8 cellular contexts compared by ENCODE assay signal in genomic region chr11:67352546-67353316, GRCh38. TPM values are rescaled to one million over a fixed set of nuclear protein-coding genes. Genes with fewer than 3 reads are reported as not detected.
A peak's percentile ranks its signal among the peaks of the same experiment; 100 is the strongest.
DNase-seq lines count a peak whose midpoint lies in the region; ATAC-seq, FAIRE-seq and TF ChIP-seq lines count a peak whose summit lies in the region.

No MANE protein-coding gene starts in this region.

- no peak for FAIRE-seq in bronchial epithelial cell (lab: Jason Lieb, UNC)

- H3K9me3 ChIP-seq in OCI-LY3 (ENCODE audit: insufficient read depth, low read length) (no peaks in the 10 kb centered on the region), liver (ENCODE audit: control insufficient read depth in 4 of 4, low read length in 3 of 4) (no peaks in the 10 kb centered on the region), thyroid gland (no peaks in the 10 kb centered on the region)

- intact Hi-C loops in thyroid gland (cut with DNase I) = loop anchor here (10.0 kb wide), 1 partner anchor 152 kb away; the partner anchor contains the start of genes CDK2AP2 and PITPNM1

- peaks cover 84% of the 10 kb centered on the region for H3K4me1 ChIP-seq in OCI-LY3 (ENCODE audit: low read length)
- peaks cover 15 to 45% (median 32%) of the 10 kb centered on the region in 4 donors for H3K4me1 ChIP-seq in liver (ENCODE audit: control insufficient read depth in 4 of 4, insufficient read depth in 4 of 4, low read length in 3 of 4)
- peaks cover 25 to 61% of the 10 kb centered on the region in 2 donors for H3K4me1 ChIP-seq in thyroid gland

- peaks cover 30% of the 10 kb centered on the region for H3K79me2 ChIP-seq in OCI-LY3 (ENCODE audit: low read length)

- DNase-seq in activated T-cell treated with anti-CD3 and anti-CD28 coated beads, Interleukin-2, amount 50 U/mL, for 24 hours = no peak
- no peak for DNase-seq in activated T-cell treated with anti-CD3 and anti-CD28 coated beads, Interleukin-2, amount 50 U/mL, for 1 hour
- DNase-seq in bronchial epithelial cell (ENCODE audit: low read depth) (peak; percentile 36), thyroid gland (peak in 1 of 2 donors; percentile 64), NCI-H1092 treated with DMSO at 0.1 percent for 48 hours (lab: John Stamatoyannopoulos, UW) (no peak)

- H3K9ac ChIP-seq in OCI-LY3 (ENCODE audit: low read length) = peak overlapping the region; percentile 99
- peak overlapping the region; percentile 91 to 99 for H3K9ac ChIP-seq in liver (ENCODE audit: low read depth in 1 of 2, low read length in 2 of 2)

- H3K27ac ChIP-seq in OCI-LY3 (ENCODE audit: low read length) (peak overlapping the region; percentile 98), liver (ENCODE audit: low read depth in 1 of 2, low read length in 2 of 2) (peak overlapping the region; percentile 97 to 99), thyroid gland (peak overlapping the region; percentile 81 to 99 (median 96))

- peak overlapping the region; percentile 99 for H3K27ac Mint-ChIP-seq in activated T-cell treated with anti-CD3 and anti-CD28 coated beads, Interleukin-2, amount 50 U/mL, for 24 hours

- no peak for TF ChIP-seq CTCF in OCI-LY3 (IDR thresholded peaks at IDR 0.05; ENCODE audit: low read depth, low read length)
- no peak for TF ChIP-seq CTCF in bronchial epithelial cell (IDR thresholded peaks at IDR 0.05; ENCODE audit: insufficient read depth, low read length, severe bottlenecking)
- no peak for TF ChIP-seq CTCF in liver (IDR thresholded peaks at IDR 0.05; ENCODE audit: low read depth, low read length, missing input control)
- TF ChIP-seq CTCF in thyroid gland (IDR thresholded peaks at IDR 0.05) = no peak

- H3K4me3 Mint-ChIP-seq in activated T-cell treated with anti-CD3 and anti-CD28 coated beads, Interleukin-2, amount 50 U/mL, for 24 hours = peak overlapping the region; percentile 95

- H3K4me1 Mint-ChIP-seq in activated T-cell treated with anti-CD3 and anti-CD28 coated beads, Interleukin-2, amount 50 U/mL, for 24 hours (ENCODE audit: low read depth) = peaks cover 67% of the 10 kb centered on the region

- ATAC-seq in HG02973 (IDR thresholded peaks at IDR 0.05; ENCODE audit: unreplicated experiment) = peak; percentile 8

- H3K9me3 Mint-ChIP-seq in activated T-cell treated with anti-CD3 and anti-CD28 coated beads, Interleukin-2, amount 50 U/mL, for 24 hours = no peaks in the 10 kb centered on the region

- H3K27me3 ChIP-seq in OCI-LY3 (ENCODE audit: low read depth, low read length) (no peaks in the 10 kb centered on the region), bronchial epithelial cell (ENCODE audit: control insufficient read depth, insufficient read depth, low read length) (no peaks in the 10 kb centered on the region), liver (ENCODE audit: control insufficient read depth in 4 of 4, insufficient read depth in 4 of 4, low read length in 3 of 4) (no peaks in the 10 kb centered on the region), thyroid gland (no peaks in the 10 kb centered on the region)

- H3K36me3 Mint-ChIP-seq in activated T-cell treated with anti-CD3 and anti-CD28 coated beads, Interleukin-2, amount 50 U/mL, for 24 hours (ENCODE audit: low read depth) = peaks cover 4% of the 10 kb centered on the region

- WGBS in liver = 9% methylated on average over 25 of the region's 25 CpGs
- 9 to 17% methylated on average over 19 to 22 of the region's 25 CpGs for WGBS in thyroid gland, 2 donors

- no peak overlapping the region for H2AFZ ChIP-seq in OCI-LY3 (ENCODE audit: low read depth, low read length)

- H3K4me2 ChIP-seq in OCI-LY3 (ENCODE audit: low read length) = peak overlapping the region; percentile 97

- no peaks in the 10 kb centered on the region for H4K20me1 ChIP-seq in OCI-LY3 (ENCODE audit: insufficient read depth, low read length)

- H3K4me3 ChIP-seq in OCI-LY3 (ENCODE audit: low read length) (peak overlapping the region; percentile 83), bronchial epithelial cell (ENCODE audit: low read depth, low read length) (peak overlapping the region; percentile 66), liver (ENCODE audit: low read depth in 1 of 3, low read length in 3 of 3) (peak overlapping the region; percentile 83 to 94 (median 86)), thyroid gland (replicated peaks in 1 of 3) (peak overlapping the region; percentile 30 to 69 (median 42))

- TF ChIP-seq POLR2A in thyroid gland (IDR thresholded peaks at IDR 0.05) = no peak

- TF ChIP-seq RAD21 in liver (IDR thresholded peaks at IDR 0.05) = no peak

- peaks cover 13% of the 10 kb centered on the region for H3K36me3 ChIP-seq in OCI-LY3 (replicated peaks; ENCODE audit: low read depth, low read length)
- peaks cover 5% of the 10 kb centered on the region for H3K36me3 ChIP-seq in bronchial epithelial cell (ENCODE audit: control insufficient read depth, insufficient read depth, low read length)
- peaks cover 0 to 1% (median 0%) of the 10 kb centered on the region in 4 donors for H3K36me3 ChIP-seq in liver (ENCODE audit: control insufficient read depth in 4 of 4, insufficient read depth in 3 of 4, low read depth in 1 of 4, low read length in 3 of 4)
- no peaks in the 10 kb centered on the region for H3K36me3 ChIP-seq in thyroid gland

- H3K27me3 Mint-ChIP-seq in activated T-cell treated with anti-CD3 and anti-CD28 coated beads, Interleukin-2, amount 50 U/mL, for 24 hours = no peaks in the 10 kb centered on the region

TF ChIP-seq in liver, 16 proteins besides CTCF, POLR2A, EP300 and RAD21:
- TF ChIP-seq ATF3 (IDR thresholded peaks at IDR 0.05) (no peak), HNF4A (conservative IDR thresholded peaks at IDR 0.05) (no peak)

RNA-seq across cellular contexts. Expression of gene POLD4, which starts 0.6 kb away (rescaled TPM):
- total RNA-seq in bronchial epithelial cell (45.8 and 83.1 TPM in 2 replicates), liver (10 to 100 TPM; 18.8 to 53.0 TPM), thyroid gland (100 to 1,000 TPM in 1 of 4 donors, 10 to 100 TPM in 3; 38.6 to 105 (median 60.6) TPM)
- polyA plus RNA-seq in liver = 100 to 1,000 TPM; 119 to 246 TPM

RNA-seq across cellular contexts. Expression of gene CLCF1, which starts 20.7 kb away (rescaled TPM):
- total RNA-seq in bronchial epithelial cell (1.8 and 2.3 TPM in 2 replicates), liver (under 1 TPM; 0.17 to 0.23 TPM), thyroid gland (1 to 10 TPM; 4.3 to 9.4 (median 6.9) TPM)
- polyA plus RNA-seq in liver = 1 to 10 TPM in 1 of 2 donors, under 1 TPM in 1; 0.14 to 1.8 TPM

RNA-seq across cellular contexts. Expression of gene RAD9A, which starts 39.1 kb away (rescaled TPM):
- total RNA-seq in bronchial epithelial cell = 8.7 and 10.8 TPM in 2 replicates
- total RNA-seq in liver = 1 to 10 TPM; 5.9 to 8.6 TPM
- polyA plus RNA-seq in liver = 1 to 10 TPM; 4.5 to 5.4 TPM
- total RNA-seq in thyroid gland = 10 to 100 TPM; 22.7 to 38.0 (median 31.0) TPM

RNA-seq across cellular contexts. Expression of gene PPP1CA, which starts 48.9 kb away (rescaled TPM):
- total RNA-seq in bronchial epithelial cell (209 and 225 TPM in 2 replicates), liver (10 to 100 TPM; 62.4 to 92.9 TPM), thyroid gland (100 to 1,000 TPM; 164 to 216 (median 191) TPM)
- 10 to 100 TPM; 74.2 to 77.6 TPM for polyA plus RNA-seq in liver

RNA-seq across cellular contexts. Expression of gene SSH3, which starts 49.4 kb away (rescaled TPM):
- total RNA-seq in bronchial epithelial cell (32.0 and 35.0 TPM in 2 replicates), liver (10 to 100 TPM in 1 of 2 donors, 1 to 10 TPM in 1; 4.8 to 10.4 TPM), thyroid gland (10 to 100 TPM; 50.5 to 59.9 (median 54.4) TPM)
- 1 to 10 TPM; 7.6 to 8.7 TPM for polyA plus RNA-seq in liver
